ENCODE assay signal across 1 cellular context in genomic region chr17:36877774-36878173, GRCh38.
TF ChIP-seq lines count a peak whose summit lies in the region.

No MANE protein-coding gene starts in this region.

TF ChIP-seq in K562, 482 proteins besides CTCF, POLR2A, EP300 and RAD21 (continued from another document):
- TF ChIP-seq, protein P1, sequence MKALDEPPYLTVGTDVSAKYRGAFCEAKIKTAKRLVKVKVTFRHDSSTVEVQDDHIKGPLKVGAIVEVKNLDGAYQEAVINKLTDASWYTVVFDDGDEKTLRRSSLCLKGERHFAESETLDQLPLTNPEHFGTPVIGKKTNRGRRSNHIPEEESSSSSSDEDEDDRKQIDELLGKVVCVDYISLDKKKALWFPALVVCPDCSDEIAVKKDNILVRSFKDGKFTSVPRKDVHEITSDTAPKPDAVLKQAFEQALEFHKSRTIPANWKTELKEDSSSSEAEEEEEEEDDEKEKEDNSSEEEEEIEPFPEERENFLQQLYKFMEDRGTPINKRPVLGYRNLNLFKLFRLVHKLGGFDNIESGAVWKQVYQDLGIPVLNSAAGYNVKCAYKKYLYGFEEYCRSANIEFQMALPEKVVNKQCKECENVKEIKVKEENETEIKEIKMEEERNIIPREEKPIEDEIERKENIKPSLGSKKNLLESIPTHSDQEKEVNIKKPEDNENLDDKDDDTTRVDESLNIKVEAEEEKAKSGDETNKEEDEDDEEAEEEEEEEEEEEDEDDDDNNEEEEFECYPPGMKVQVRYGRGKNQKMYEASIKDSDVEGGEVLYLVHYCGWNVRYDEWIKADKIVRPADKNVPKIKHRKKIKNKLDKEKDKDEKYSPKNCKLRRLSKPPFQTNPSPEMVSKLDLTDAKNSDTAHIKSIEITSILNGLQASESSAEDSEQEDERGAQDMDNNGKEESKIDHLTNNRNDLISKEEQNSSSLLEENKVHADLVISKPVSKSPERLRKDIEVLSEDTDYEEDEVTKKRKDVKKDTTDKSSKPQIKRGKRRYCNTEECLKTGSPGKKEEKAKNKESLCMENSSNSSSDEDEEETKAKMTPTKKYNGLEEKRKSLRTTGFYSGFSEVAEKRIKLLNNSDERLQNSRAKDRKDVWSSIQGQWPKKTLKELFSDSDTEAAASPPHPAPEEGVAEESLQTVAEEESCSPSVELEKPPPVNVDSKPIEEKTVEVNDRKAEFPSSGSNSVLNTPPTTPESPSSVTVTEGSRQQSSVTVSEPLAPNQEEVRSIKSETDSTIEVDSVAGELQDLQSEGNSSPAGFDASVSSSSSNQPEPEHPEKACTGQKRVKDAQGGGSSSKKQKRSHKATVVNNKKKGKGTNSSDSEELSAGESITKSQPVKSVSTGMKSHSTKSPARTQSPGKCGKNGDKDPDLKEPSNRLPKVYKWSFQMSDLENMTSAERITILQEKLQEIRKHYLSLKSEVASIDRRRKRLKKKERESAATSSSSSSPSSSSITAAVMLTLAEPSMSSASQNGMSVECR (CRISPR knock-in tag; IDR thresholded peaks at IDR 0.05): no peak
- TF ChIP-seq YY1 (IDR thresholded peaks at IDR 0.05; ENCODE audit: borderline replicate concordance in 1 of 3, control insufficient read depth in 1 of 3, extremely low read depth in 1 of 3, insufficient read depth in 3 of 3, insufficient read length in 1 of 3, insufficient replicate concordance in 2 of 3, low read depth in 1 of 3, low read length in 2 of 3): no peak
- TF ChIP-seq ZNF431 (CRISPR knock-in tag; IDR thresholded peaks at IDR 0.05): no peak
- TF ChIP-seq, protein P2, sequence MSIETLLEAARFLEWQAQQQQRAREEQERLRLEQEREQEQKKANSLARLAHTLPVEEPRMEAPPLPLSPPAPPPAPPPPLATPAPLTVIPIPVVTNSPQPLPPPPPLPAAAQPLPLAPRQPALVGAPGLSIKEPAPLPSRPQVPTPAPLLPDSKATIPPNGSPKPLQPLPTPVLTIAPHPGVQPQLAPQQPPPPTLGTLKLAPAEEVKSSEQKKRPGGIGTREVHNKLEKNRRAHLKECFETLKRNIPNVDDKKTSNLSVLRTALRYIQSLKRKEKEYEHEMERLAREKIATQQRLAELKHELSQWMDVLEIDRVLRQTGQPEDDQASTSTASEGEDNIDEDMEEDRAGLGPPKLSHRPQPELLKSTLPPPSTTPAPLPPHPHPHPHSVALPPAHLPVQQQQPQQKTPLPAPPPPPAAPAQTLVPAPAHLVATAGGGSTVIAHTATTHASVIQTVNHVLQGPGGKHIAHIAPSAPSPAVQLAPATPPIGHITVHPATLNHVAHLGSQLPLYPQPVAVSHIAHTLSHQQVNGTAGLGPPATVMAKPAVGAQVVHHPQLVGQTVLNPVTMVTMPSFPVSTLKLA (conservative IDR thresholded peaks at IDR 0.05): no peak
